In genomic region chr5:53783624-53784228, GRCh38 we compare ENCODE assay signal across 19 cellular contexts.
"Had no signal": no experiment of that assay in that cellular context is flagged by ENCODE, and none has a peak within 500 bp of the region (broad histone marks: within the 10 kb centered on the region; RNA-seq: fewer than 3 reads in every experiment).

No MANE protein-coding gene starts in this region.

- H3K27ac Mint-ChIP-seq: activated CD4-positive, alpha-beta memory T cell treated with anti-CD3 and anti-CD28 coated beads for 36 hours; activated naive CD4-positive, alpha-beta T cell treated with anti-CD3 and anti-CD28 coated beads, Interleukin-2, amount 10 ng/mL, durations not matched to agents 7 days and 5 days; nephron; T-helper 1 cell treated with Interleukin-12 subunit alpha and Interleukin-12 subunit beta and Interleukin-4 antibody, amounts not matched to agents 30 μg/mL and 1 μg/mL, for 36 hours had no signal

- H3K9me3 Mint-ChIP-seq: activated CD4-positive, alpha-beta memory T cell treated with anti-CD3 and anti-CD28 coated beads for 36 hours had no signal

- H3K27ac ChIP-seq: heart right ventricle, prostate gland, right atrium auricular region, thoracic aorta, upper lobe of right lung had no signal

- H3K4me1 ChIP-seq: prostate gland, right atrium auricular region, upper lobe of right lung had no signal

- H3K27me3 Mint-ChIP-seq: activated CD4-positive, alpha-beta memory T cell treated with anti-CD3 and anti-CD28 coated beads for 36 hours had no signal

- H3K27me3 ChIP-seq: heart right ventricle, right atrium auricular region, upper lobe of right lung had no signal

- H3K36me3 Mint-ChIP-seq: activated CD4-positive, alpha-beta memory T cell treated with anti-CD3 and anti-CD28 coated beads for 36 hours; activated naive CD4-positive, alpha-beta T cell treated with anti-CD3 and anti-CD28 coated beads, Interleukin-2, amount 10 ng/mL, durations not matched to agents 7 days and 5 days had no signal

- DNase-seq: activated CD4-positive, alpha-beta memory T cell treated with anti-CD3 and anti-CD28 coated beads for 36 hours; activated CD4-positive, alpha-beta T cell treated with anti-CD3 and anti-CD28 coated beads for 48 hours; activated CD4-positive, CD25-positive, alpha-beta regulatory T cell; activated naive CD4-positive, alpha-beta T cell treated with anti-CD3 and anti-CD28 coated beads, Interleukin-2, amount 10 ng/mL, durations not matched to agents 7 days and 5 days; activated T-cell treated with anti-CD3 and anti-CD28 coated beads, Interleukin-2, amount 50 U/mL, for 48 hours; amygdala; foreskin fibroblast; heart right ventricle; kidney glomerular epithelial cell; left ventricle myocardium superior; stimulated activated CD4-positive, alpha-beta T cell treated with anti-CD3 and anti-CD28 coated beads, Interleukin-4, amount 100 ng/mL, for 24 hours; stimulated activated naive CD4-positive, alpha-beta T cell treated with Interleukin-2 at 50 U/mL for 16 hours; T1000; upper lobe of right lung had no signal

- H3K4me3 Mint-ChIP-seq: activated CD4-positive, alpha-beta memory T cell treated with anti-CD3 and anti-CD28 coated beads for 36 hours; activated naive CD4-positive, alpha-beta T cell treated with anti-CD3 and anti-CD28 coated beads, Interleukin-2, amount 10 ng/mL, durations not matched to agents 7 days and 5 days; nephron; T-helper 1 cell treated with Interleukin-12 subunit alpha and Interleukin-12 subunit beta and Interleukin-4 antibody, amounts not matched to agents 30 μg/mL and 1 μg/mL, for 36 hours had no signal

- H3K4me3 ChIP-seq: heart right ventricle, prostate gland, right atrium auricular region, thoracic aorta, upper lobe of right lung had no signal

- ATAC-seq: heart right ventricle, left ventricle myocardium superior, upper lobe of right lung had no signal

- H3K9me3 ChIP-seq: prostate gland, thoracic aorta, upper lobe of right lung had no signal

- H3K36me3 ChIP-seq: heart right ventricle, prostate gland, right atrium auricular region, thoracic aorta, upper lobe of right lung had no signal
